25 cellular contexts compared by ENCODE assay signal in genomic region chr19:30082168-30082567, GRCh38.
"Had no signal": no experiment of that assay in that cellular context is flagged by ENCODE, and none has a peak within 500 bp of the region (broad histone marks: within the 10 kb centered on the region; RNA-seq: fewer than 3 reads in every experiment).

No MANE protein-coding gene starts in this region.

- H3K27ac ChIP-seq: colonic mucosa, heart left ventricle, left lung, lower lobe of right lung, parathyroid adenoma, psoas muscle, spleen, tibial artery, upper lobe of right lung had no signal

- H3K9me3 Mint-ChIP-seq: endodermal cell; natural killer cell treated with Interleukin-12 subunit alpha and Interleukin-12 subunit beta and Interleukin-15 and Interleukin-18, amount 100 ng/mL, for 72 hours; stimulated activated naive CD8-positive, alpha-beta T cell treated with anti-CD3 and anti-CD28 coated beads, Interleukin-15, Interleukin-2, amounts not matched to agents 100 ng/mL and 50 ng/mL, for 24 hours had no signal

- H2AFZ ChIP-seq: parathyroid adenoma had no signal

- H3K27me3 ChIP-seq: colonic mucosa had no signal

- H3K4me3 ChIP-seq: colonic mucosa, heart left ventricle, left lung, lower lobe of right lung, psoas muscle, spleen, tibial artery, upper lobe of right lung had no signal

- H3K36me3 ChIP-seq: colonic mucosa, heart left ventricle, left lung, lower lobe of right lung, spleen, tibial artery, upper lobe of right lung had no signal

- H3K79me2 ChIP-seq: parathyroid adenoma had no signal

- ATAC-seq: left lung; lower lobe of right lung; natural killer cell treated with Interleukin-12 subunit alpha and Interleukin-12 subunit beta and Interleukin-15 and Interleukin-18, amount 100 ng/mL, for 72 hours; psoas muscle; sciatic nerve; stimulated activated memory B cell treated with anti-CD40 and anti-IgM and Interleukin-4, amounts not matched to agents 10 μg/mL and 1 μg/mL and 100 μg/mL, for 72 hours; upper lobe of right lung had no signal

- H3K27me3 Mint-ChIP-seq: stimulated activated naive CD8-positive, alpha-beta T cell treated with anti-CD3 and anti-CD28 coated beads, Interleukin-15, Interleukin-2, amounts not matched to agents 100 ng/mL and 50 ng/mL, for 24 hours had no signal

- H3K4me1 ChIP-seq: colonic mucosa, left lung, lower lobe of right lung, parathyroid adenoma, psoas muscle, tibial artery, upper lobe of right lung had no signal

- H3K9ac ChIP-seq: parathyroid adenoma had no signal

- FAIRE-seq: endothelial cell of umbilical vein, frontal cortex, islet of Langerhans had no signal

- H3K4me1 Mint-ChIP-seq: endodermal cell; memory B cell; stimulated activated memory B cell treated with anti-CD40 and anti-IgM and Interleukin-4, amounts not matched to agents 10 μg/mL and 1 μg/mL and 100 μg/mL, for 72 hours had no signal

- H3K4me3 Mint-ChIP-seq: endodermal cell; memory B cell; mesothelial cell of epicardium; natural killer cell treated with Interleukin-12 subunit alpha and Interleukin-12 subunit beta and Interleukin-15 and Interleukin-18, amount 100 ng/mL, for 72 hours; stimulated activated memory B cell treated with anti-CD40 and anti-IgM and Interleukin-4, amounts not matched to agents 10 μg/mL and 1 μg/mL and 100 μg/mL, for 72 hours; stimulated activated naive CD8-positive, alpha-beta T cell treated with anti-CD3 and anti-CD28 coated beads, Interleukin-15, Interleukin-2, amounts not matched to agents 100 ng/mL and 50 ng/mL, for 24 hours had no signal

- H3K9me3 ChIP-seq: colonic mucosa, left lung, lower lobe of right lung, psoas muscle, spleen, tibial artery, upper lobe of right lung had no signal

- H3K27ac Mint-ChIP-seq: endodermal cell; memory B cell; mesothelial cell of epicardium; natural killer cell treated with Interleukin-12 subunit alpha and Interleukin-12 subunit beta and Interleukin-15 and Interleukin-18, amount 100 ng/mL, for 72 hours; stimulated activated memory B cell treated with anti-CD40 and anti-IgM and Interleukin-4, amounts not matched to agents 10 μg/mL and 1 μg/mL and 100 μg/mL, for 72 hours; stimulated activated naive CD8-positive, alpha-beta T cell treated with anti-CD3 and anti-CD28 coated beads, Interleukin-15, Interleukin-2, amounts not matched to agents 100 ng/mL and 50 ng/mL, for 24 hours had no signal

- H3K36me3 Mint-ChIP-seq: memory B cell; natural killer cell treated with Interleukin-12 subunit alpha and Interleukin-12 subunit beta and Interleukin-15 and Interleukin-18, amount 100 ng/mL, for 72 hours; stimulated activated memory B cell treated with anti-CD40 and anti-IgM and Interleukin-4, amounts not matched to agents 10 μg/mL and 1 μg/mL and 100 μg/mL, for 72 hours had no signal

- DNase-seq: cerebellar nuclear complex; colonic mucosa; dermis blood vessel endothelial cell; endodermal cell; hippocampal formation; lower lobe of right lung; stimulated activated CD4-positive, alpha-beta T cell treated with anti-CD3 and anti-CD28 coated beads, Interleukin-15, amount 100 ng/mL, for 24 hours; stimulated activated CD4-positive, alpha-beta T cell treated with anti-CD3 and anti-CD28 coated beads, Interleukin-1b, Interleukin-23, amount 100 ng/mL, for 48 hours; stimulated activated CD4-positive, alpha-beta T cell treated with anti-CD3 and anti-CD28 coated beads, Interleukin-4, amount 100 ng/mL, for 24 hours; tibial artery had no signal
